18 cellular contexts compared by ENCODE assay signal in genomic region chr16:86075839-86076440, GRCh38.
DNase-seq lines count a peak whose midpoint lies in the region; ATAC-seq, FAIRE-seq and TF ChIP-seq lines count a peak whose summit lies in the region.
"Had no signal": no experiment of that assay in that cellular context is flagged by ENCODE, and none has a peak within 500 bp of the region (broad histone marks: within the 10 kb centered on the region; RNA-seq: fewer than 3 reads in every experiment).

No MANE protein-coding gene starts in this region.

- H4K5ac ChIP-seq in H1 (ENCODE audit: insufficient read length, low read depth, low read length) = no peak overlapping the region

- POLR2A ChIA-PET in H1 (lab: Charles Lee; ENCODE audit: partially characterized antibody) (interaction anchor here (1.3 kb wide), 1 partner anchor 21 kb away, joined by 3 read pairs; no protein-coding TSS in a partner anchor), WTC11 (lab: Charles Lee) (no interaction called here)

- no peak overlapping the region for H2BK20ac ChIP-seq in H1 (ENCODE audit: low read length)

- H3K23ac ChIP-seq in H1 (ENCODE audit: insufficient read length) = no peak overlapping the region

- no peak for ATAC-seq in Right ventricle myocardium inferior
- ATAC-seq in left cardiac atrium = no peak
- no peak for ATAC-seq in HG02884 (IDR thresholded peaks at IDR 0.05; ENCODE audit: unreplicated experiment)
- ATAC-seq in WTC11 = no peak

- 95% methylated on average over 9 of the region's 9 CpGs; no CpG with 5 or more reads in 1 of the 2 experiments for WGBS in H1 (ENCODE audit: extremely low coverage in 1 of 2, insufficient coverage in 1 of 2, insufficient read length in 1 of 2, insufficient replicate concordance in 2 of 2, low coverage in 1 of 2, low lambda C conversion rate in 2 of 2, missing lambda C conversion rate in 1 of 2), 2 experiments

- no peak overlapping the region for H2BK120ac ChIP-seq in H1 (replicated peaks; ENCODE audit: low read depth, low read length)

- no peaks in the 10 kb centered on the region for H3K23me2 ChIP-seq in H1 (ENCODE audit: low read depth, low read length)

- intact Hi-C loops in Right ventricle myocardium inferior (cut with DNase I) (no loop called here), left cardiac atrium (cut with DNase I) (no loop called here)

- H3K14ac ChIP-seq in H1 (ENCODE audit: insufficient read length) = no peak overlapping the region

- H3K9ac ChIP-seq in H1 (replicated peaks in 1 of 4; ENCODE audit: extremely low read depth in 1 of 4, low read depth in 3 of 4, low read length in 3 of 4) = no peak overlapping the region

- H3K36me3 ChIP-seq in H1 (ENCODE audit: control insufficient read depth in 2 of 4, insufficient read depth in 4 of 4, low read length in 3 of 4) (no peaks in the 10 kb centered on the region), osteoblast (ENCODE audit: insufficient read depth, low read length) (no peaks in the 10 kb centered on the region)
- H3K36me3 ChIP-seq: BE2C had no signal

- no peak for FAIRE-seq in H1 (lab: Jason Lieb, UNC)
- FAIRE-seq: H54 had no signal

- no peak overlapping the region for H3K4me3 ChIP-seq in H1 (ENCODE audit: extremely low read depth in 1 of 4, insufficient read depth in 2 of 4, low read depth in 3 of 4, low read length in 4 of 4)
- H3K4me3 ChIP-seq in osteoblast (ENCODE audit: insufficient read depth, low read length) = no peak overlapping the region

- H3K27ac ChIP-seq in H1 (ENCODE audit: low read depth, low read length) (no peak overlapping the region), osteoblast (ENCODE audit: low read depth, low read length) (no peak overlapping the region)
- H3K27ac ChIP-seq: 22Rv1 had no signal

- DNase-seq in Right ventricle myocardium inferior (ENCODE audit: missing footprints) = peak; percentile 39
- DNase-seq in left cardiac atrium = no peak
- no peak for DNase-seq in H1 (ENCODE audit: low read depth in 1 of 2, low spot score in 2 of 2)
- peak; percentile 63 for DNase-seq in osteoblast (ENCODE audit: insufficient read length, low spot score, missing footprints)
- DNase-seq in activated effector memory CD4-positive, alpha-beta T cell treated with Interleukin-2 at 50 U/mL for 16 hours = no peak
- no peak for DNase-seq in activated CD4-positive, alpha-beta T cell treated with anti-CD3 and anti-CD28 coated beads for 4 hours
- no peak for DNase-seq in WTC11 (ENCODE audit: low spot score)
- DNase-seq: BE2C; CD4-positive, alpha-beta T cell; DMS53; KG1; NCI-H1436; NCI-H2029 treated with DMSO at 0.1 percent for 48 hours; NCI-H524; SHP77 had no signal

- H3K4me3 Mint-ChIP-seq in WTC11 = no peak overlapping the region
- H3K4me3 Mint-ChIP-seq: CD4-positive, alpha-beta T cell had no signal

- H3K27me3 ChIP-seq in H1 (replicated peaks in 1 of 4; ENCODE audit: control insufficient read depth in 3 of 4, extremely low read depth in 1 of 4, insufficient read depth in 3 of 4, low read length in 3 of 4) = peaks cover 0 to 2% (median 0%) of the 10 kb centered on the region in 4 experiments; a peak in 2 of 7 replicates
- H3K27me3 ChIP-seq in osteoblast (ENCODE audit: insufficient read depth, low read length) = peaks cover 22% of the 10 kb centered on the region
- H3K27me3 ChIP-seq: BE2C had no signal

- no peak overlapping the region for H2BK5ac ChIP-seq in H1 (ENCODE audit: low read depth, low read length)

- H2BK12ac ChIP-seq in H1 (ENCODE audit: low read depth, low read length) = no peak overlapping the region

- no peak overlapping the region for H3K18ac ChIP-seq in H1 (ENCODE audit: extremely low read depth, low read length)

- H3K9me3 Mint-ChIP-seq in WTC11 = no peaks in the 10 kb centered on the region
- H3K9me3 Mint-ChIP-seq: CD4-positive, alpha-beta T cell had no signal

- H2AFZ ChIP-seq in H1 (ENCODE audit: low read length) (no peak overlapping the region), osteoblast (ENCODE audit: low read length) (no peak overlapping the region)

- no peak overlapping the region for H3K56ac ChIP-seq in H1 (replicated peaks; ENCODE audit: insufficient read length, low read depth, low read length)

- TF ChIP-seq EP300 in H1 (IDR thresholded peaks at IDR 0.05; ENCODE audit: borderline replicate concordance in 1 of 2, low read depth in 2 of 2, low read length in 2 of 2) = no peak

- H3K4me2 ChIP-seq in H1 (ENCODE audit: insufficient read depth in 1 of 2, low read depth in 2 of 2, low read length in 2 of 2) = no peak overlapping the region
- H3K4me2 ChIP-seq in osteoblast (ENCODE audit: insufficient read depth, low read length) = no peak overlapping the region

- TF ChIP-seq POLR2A in H1 (IDR thresholded peaks at IDR 0.05; ENCODE audit: control extremely low read depth in 1 of 2, low read depth in 2 of 2, low read length in 2 of 2) = no peak

- no peaks in the 10 kb centered on the region for H3K36me3 Mint-ChIP-seq in WTC11

- no peak overlapping the region for H2BK15ac ChIP-seq in H1 (ENCODE audit: low read length)

- H3K27me3 Mint-ChIP-seq in WTC11 (ENCODE audit: low read depth) = no peaks in the 10 kb centered on the region

- no peak for TF ChIP-seq CTCF in H1 (IDR thresholded peaks at IDR 0.05; ENCODE audit: control extremely low read depth in 1 of 3, insufficient read depth in 1 of 3, low read depth in 1 of 3, low read length in 3 of 3)
- no peak for TF ChIP-seq CTCF in osteoblast (IDR thresholded peaks at IDR 0.05; ENCODE audit: extremely low read depth, low read depth, low read length)
- TF ChIP-seq CTCF in WTC11 (IDR thresholded peaks at IDR 0.05) = no peak

- H3K4ac ChIP-seq in H1 (replicated peaks; ENCODE audit: insufficient read length, low read depth, low read length) = no peak overlapping the region

- no peaks in the 10 kb centered on the region for H3K79me2 ChIP-seq in H1 (ENCODE audit: control insufficient read depth in 1 of 2, insufficient read depth in 2 of 2, low read length in 2 of 2)
- H3K79me2 ChIP-seq in osteoblast (ENCODE audit: insufficient read depth, low read length) = no peaks in the 10 kb centered on the region

- H3K4me1 ChIP-seq in H1 (replicated peaks in 1 of 4; ENCODE audit: control insufficient read depth in 3 of 4, insufficient read depth in 4 of 4, low read length in 3 of 4) = peaks cover 2 to 15% (median 5%) of the 10 kb centered on the region in 4 experiments; a peak in 6 of 7 replicates
- no peaks in the 10 kb centered on the region for H3K4me1 ChIP-seq in osteoblast (ENCODE audit: insufficient read depth, low read length)
- H3K4me1 ChIP-seq: BE2C had no signal

- H3K4me1 Mint-ChIP-seq in WTC11 = peaks cover 10% of the 10 kb centered on the region

- no peaks in the 10 kb centered on the region for H3K79me1 ChIP-seq in H1 (ENCODE audit: low read depth, low read length)

- CTCF ChIA-PET in H1 (lab: Charles Lee; ENCODE audit: partially characterized antibody) (interaction anchor here (0.6 to 4.2 kb wide), 9 partner anchors 8 to 468 kb away, joined by 3 to 30 read pairs (median 3); no protein-coding TSS in a partner anchor), WTC11 (lab: Charles Lee) (no interaction called here)

- no peak for TF ChIP-seq RAD21 in H1 (IDR thresholded peaks at IDR 0.05 in 1 of 2, conservative IDR thresholded peaks at IDR 0.05 in 1 of 2; ENCODE audit: low read depth in 2 of 2, low read length in 2 of 2)

- H4K20me1 ChIP-seq in H1 (replicated peaks in 1 of 2; ENCODE audit: control insufficient read depth in 1 of 2, insufficient read depth in 2 of 2, low read length in 2 of 2) = peaks cover 0 to 2% of the 10 kb centered on the region in 2 experiments
- H4K20me1 ChIP-seq in osteoblast (ENCODE audit: insufficient read depth, low read length) = no peaks in the 10 kb centered on the region

- no peaks in the 10 kb centered on the region for H3K9me3 ChIP-seq in H1 (ENCODE audit: insufficient read depth in 2 of 2, low read depth in 1 of 2, low read length in 1 of 2)
- H3K9me3 ChIP-seq in osteoblast (ENCODE audit: low read depth, low read length) = no peaks in the 10 kb centered on the region
- H3K9me3 ChIP-seq: BE2C had no signal

- H4K91ac ChIP-seq in H1 (replicated peaks; ENCODE audit: insufficient read length, low read length) = peak overlapping the region; percentile 49

- no peak overlapping the region for H4K8ac ChIP-seq in H1 (ENCODE audit: extremely low read depth, insufficient read depth, low read length)

- H2AK5ac ChIP-seq in H1 (ENCODE audit: low read depth, low read length) = no peak overlapping the region

- no peak overlapping the region for H3K27ac Mint-ChIP-seq in WTC11
- H3K27ac Mint-ChIP-seq: CD4-positive, alpha-beta T cell had no signal

TF ChIP-seq in H1, 55 proteins besides CTCF, POLR2A, EP300 and RAD21:
- TF ChIP-seq CEBPB (IDR thresholded peaks at IDR 0.05; ENCODE audit: low read depth, low read length) = no peak

TF ChIP-seq in WTC11, 78 proteins besides CTCF, POLR2A, EP300 and RAD21:
- no peak for TF ChIP-seq USF1 (CRISPR knock-in tag; IDR thresholded peaks at IDR 0.05)
- no peak for TF ChIP-seq MXD4 (CRISPR knock-in tag; IDR thresholded peaks at IDR 0.05; ENCODE audit: borderline replicate concordance)
- no peak for TF ChIP-seq EMX1 (CRISPR knock-in tag; IDR thresholded peaks at IDR 0.05)
- TF ChIP-seq SOX15 (CRISPR knock-in tag; IDR thresholded peaks at IDR 0.05) = no peak
- no peak for TF ChIP-seq ETV6 (CRISPR knock-in tag; IDR thresholded peaks at IDR 0.05)
- no peak for TF ChIP-seq ESRRA (CRISPR knock-in tag; IDR thresholded peaks at IDR 0.05; ENCODE audit: borderline replicate concordance)
- no peak for TF ChIP-seq SMAD4 (CRISPR knock-in tag; IDR thresholded peaks at IDR 0.05)
- no peak for TF ChIP-seq E2F1 (CRISPR knock-in tag; IDR thresholded peaks at IDR 0.05)
TF ChIP-seq in WTC11: peak in this region for 0.

Comparison
In these comparisons a context has a peak if more than half of its experiments do, and no peak if none do; other contexts are left out.
1. DNase-seq: peak in Right ventricle myocardium inferior (single experiment) and osteoblast (single experiment); none in left cardiac atrium (single experiment), H1 (0 of 2), activated effector memory CD4-positive, alpha-beta T cell treated with Interleukin-2 at 50 U/mL for 16 hours (single experiment), activated CD4-positive, alpha-beta T cell treated with anti-CD3 and anti-CD28 coated beads for 4 hours (0 of 2) and WTC11 (single experiment).